Comparison of ENCODE assay signal across 1 cellular context in the genomic region with DNA sequence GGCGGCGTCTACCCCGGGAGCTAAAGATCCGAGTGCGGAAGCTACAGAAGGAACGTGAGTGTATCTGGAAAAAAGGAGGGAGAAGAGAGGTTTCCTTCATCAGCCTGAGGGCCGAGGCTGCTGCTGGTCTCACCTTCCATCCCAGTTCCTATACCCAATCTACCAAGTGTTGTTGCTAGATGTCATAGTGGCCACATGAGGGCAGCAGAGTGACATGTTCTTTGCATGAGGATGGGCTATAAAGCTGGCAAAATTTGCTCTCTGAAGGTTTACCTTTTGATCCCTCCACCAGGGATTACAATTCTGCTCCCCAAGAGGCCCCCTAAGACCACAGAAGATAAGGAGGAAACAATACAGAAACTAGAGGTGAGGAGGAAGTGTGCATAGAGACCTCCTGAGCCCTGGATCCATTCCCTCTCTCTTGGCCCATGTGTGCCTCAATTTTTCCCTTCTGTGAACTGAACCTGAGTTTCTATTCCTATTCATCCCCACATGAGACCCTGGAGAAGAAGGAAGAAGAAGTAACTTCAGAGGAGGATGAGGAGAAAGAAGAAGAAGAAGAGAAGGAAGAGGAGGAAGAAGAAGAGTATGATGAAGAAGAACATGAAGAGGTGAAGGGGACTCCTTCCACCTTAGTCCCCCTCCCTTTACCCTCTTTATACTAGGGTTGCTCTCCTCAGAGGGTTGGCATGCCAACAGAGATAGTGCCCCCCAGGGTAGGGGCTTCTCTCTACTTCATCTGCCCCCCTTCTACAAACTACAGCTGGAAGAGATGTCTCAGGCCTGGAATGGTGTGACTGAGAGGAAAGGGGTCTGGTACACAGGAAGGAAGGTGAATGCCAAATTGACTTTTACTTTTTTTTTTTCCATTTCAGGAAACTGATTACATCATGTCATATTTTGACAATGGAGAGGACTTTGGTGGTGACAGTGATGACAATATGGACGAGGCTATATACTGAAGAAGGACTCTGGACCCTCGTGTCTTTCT.
TF ChIP-seq lines count a peak whose summit lies in the region.

No MANE protein-coding gene starts in this region.

TF ChIP-seq in K562, 482 proteins besides CTCF, POLR2A, EP300 and RAD21 (continued from another document and continues in another):
- TF ChIP-seq, protein P1, sequence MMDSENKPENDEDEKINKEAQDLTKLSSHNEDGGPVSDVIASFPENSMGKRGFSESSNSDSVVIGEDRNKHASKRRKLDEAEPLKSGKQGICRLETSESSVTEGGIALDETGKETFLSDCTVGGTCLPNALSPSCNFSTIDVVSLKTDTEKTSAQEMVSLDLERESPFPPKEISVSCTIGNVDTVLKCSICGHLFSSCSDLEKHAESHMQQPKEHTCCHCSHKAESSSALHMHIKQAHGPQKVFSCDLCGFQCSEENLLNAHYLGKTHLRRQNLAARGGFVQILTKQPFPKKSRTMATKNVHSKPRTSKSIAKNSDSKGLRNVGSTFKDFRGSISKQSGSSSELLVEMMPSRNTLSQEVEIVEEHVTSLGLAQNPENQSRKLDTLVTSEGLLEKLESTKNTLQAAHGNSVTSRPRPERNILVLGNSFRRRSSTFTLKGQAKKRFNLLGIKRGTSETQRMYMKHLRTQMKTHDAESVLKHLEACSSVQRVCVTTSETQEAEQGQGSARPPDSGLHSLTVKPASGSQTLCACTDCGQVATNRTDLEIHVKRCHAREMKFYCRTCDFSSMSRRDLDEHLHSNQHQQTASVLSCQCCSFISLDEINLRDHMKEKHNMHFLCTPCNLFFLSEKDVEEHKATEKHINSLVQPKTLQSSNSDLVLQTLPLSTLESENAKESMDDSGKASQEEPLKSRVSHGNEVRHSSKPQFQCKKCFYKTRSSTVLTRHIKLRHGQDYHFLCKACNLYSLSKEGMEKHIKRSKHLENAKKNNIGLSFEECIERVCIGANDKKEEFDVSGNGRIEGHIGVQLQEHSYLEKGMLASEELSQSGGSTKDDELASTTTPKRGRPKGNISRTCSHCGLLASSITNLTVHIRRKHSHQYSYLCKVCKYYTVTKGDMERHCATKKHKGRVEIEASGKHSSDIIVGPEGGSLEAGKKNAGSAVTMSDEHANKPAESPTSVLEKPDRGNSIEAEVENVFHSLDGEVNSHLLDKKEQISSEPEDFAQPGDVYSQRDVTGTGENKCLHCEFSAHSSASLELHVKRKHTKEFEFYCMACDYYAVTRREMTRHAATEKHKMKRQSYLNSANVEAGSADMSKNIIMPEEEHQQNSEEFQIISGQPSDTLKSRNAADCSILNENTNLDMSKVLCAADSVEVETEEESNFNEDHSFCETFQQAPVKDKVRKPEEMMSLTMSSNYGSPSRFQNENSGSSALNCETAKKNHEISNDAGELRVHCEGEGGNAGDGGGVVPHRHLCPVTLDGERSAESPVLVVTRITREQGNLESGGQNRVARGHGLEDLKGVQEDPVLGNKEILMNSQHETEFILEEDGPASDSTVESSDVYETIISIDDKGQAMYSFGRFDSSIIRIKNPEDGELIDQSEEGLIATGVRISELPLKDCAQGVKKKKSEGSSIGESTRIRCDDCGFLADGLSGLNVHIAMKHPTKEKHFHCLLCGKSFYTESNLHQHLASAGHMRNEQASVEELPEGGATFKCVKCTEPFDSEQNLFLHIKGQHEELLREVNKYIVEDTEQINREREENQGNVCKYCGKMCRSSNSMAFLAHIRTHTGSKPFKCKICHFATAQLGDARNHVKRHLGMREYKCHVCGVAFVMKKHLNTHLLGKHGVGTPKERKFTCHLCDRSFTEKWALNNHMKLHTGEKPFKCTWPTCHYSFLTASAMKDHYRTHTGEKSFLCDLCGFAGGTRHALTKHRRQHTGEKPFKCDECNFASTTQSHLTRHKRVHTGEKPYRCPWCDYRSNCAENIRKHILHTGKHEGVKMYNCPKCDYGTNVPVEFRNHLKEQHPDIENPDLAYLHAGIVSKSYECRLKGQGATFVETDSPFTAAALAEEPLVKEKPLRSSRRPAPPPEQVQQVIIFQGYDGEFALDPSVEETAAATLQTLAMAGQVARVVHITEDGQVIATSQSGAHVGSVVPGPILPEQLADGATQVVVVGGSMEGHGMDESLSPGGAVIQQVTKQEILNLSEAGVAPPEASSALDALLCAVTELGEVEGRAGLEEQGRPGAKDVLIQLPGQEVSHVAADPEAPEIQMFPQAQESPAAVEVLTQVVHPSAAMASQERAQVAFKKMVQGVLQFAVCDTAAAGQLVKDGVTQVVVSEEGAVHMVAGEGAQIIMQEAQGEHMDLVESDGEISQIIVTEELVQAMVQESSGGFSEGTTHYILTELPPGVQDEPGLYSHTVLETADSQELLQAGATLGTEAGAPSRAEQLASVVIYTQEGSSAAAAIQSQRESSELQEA (IDR thresholded peaks at IDR 0.05; ENCODE audit: low read depth) = peak; percentile 21; the same call in 1 of the 2 replicates
- TF ChIP-seq DDX20 (tag; IDR thresholded peaks at IDR 0.05; ENCODE audit: low read depth) = 0 out of 2 replicates have a peak, but pooled peaks have one; percentile 14
- TF ChIP-seq ZBED1 (IDR thresholded peaks at IDR 0.05) = no peak
- TF ChIP-seq RBM39 (optimal IDR thresholded peaks at IDR 0.05; ENCODE audit: low read depth, low read length) = no peak
- TF ChIP-seq NEUROD1 (IDR thresholded peaks at IDR 0.05; ENCODE audit: borderline replicate concordance, low read depth, low read length, partially characterized antibody) = peak; percentile 9
- TF ChIP-seq NRF1 (conservative IDR thresholded peaks at IDR 0.05 in 1 of 2, IDR thresholded peaks at IDR 0.05 in 1 of 2) = no peak
- TF ChIP-seq DNMT1 (IDR thresholded peaks at IDR 0.05) = no peak
- TF ChIP-seq ARNT (IDR thresholded peaks at IDR 0.05) = no peak; a peak in 1 of 4 replicates
- no peak for TF ChIP-seq ZEB2 (IDR thresholded peaks at IDR 0.05)
- no peak for TF ChIP-seq ZNF778 (CRISPR knock-in tag; IDR thresholded peaks at IDR 0.05)
- peak; percentile 51; the same call in 1 of the 2 replicates for TF ChIP-seq CREM (IDR thresholded peaks at IDR 0.05; ENCODE audit: low read depth)
- TF ChIP-seq ZKSCAN1 (IDR thresholded peaks at IDR 0.05; ENCODE audit: low read depth, low read length) = 0 out of 2 replicates have a peak, but pooled peaks have one; percentile 13
- TF ChIP-seq LARP7 (IDR thresholded peaks at IDR 0.05) = 0 out of 2 replicates have a peak, but pooled peaks have one; percentile 32
- 0 out of 4 replicates have a peak, but pooled peaks of 1 of the 2 experiments have one; percentile 25 for TF ChIP-seq MAZ (CRISPR knock-in tag; conservative IDR thresholded peaks at IDR 0.05 in 1 of 2, IDR thresholded peaks at IDR 0.05 in 1 of 2)
- TF ChIP-seq XRCC5 (IDR thresholded peaks at IDR 0.05; ENCODE audit: low read depth, low read length) = 0 out of 2 replicates have a peak, but pooled peaks have one; percentile 49
- TF ChIP-seq HNRNPH1 (optimal IDR thresholded peaks at IDR 0.05; ENCODE audit: low read depth, low read length) = no peak
- TF ChIP-seq SNIP1 (IDR thresholded peaks at IDR 0.05; ENCODE audit: low read depth) = no peak
- TF ChIP-seq SIRT6 (IDR thresholded peaks at IDR 0.05; ENCODE audit: low read depth, low read length) = no peak
- TF ChIP-seq CREB5 (CRISPR knock-in tag; IDR thresholded peaks at IDR 0.05) = no peak
- 0 out of 2 replicates have a peak, but pooled peaks have one; percentile 2 for TF ChIP-seq NFE2 (IDR thresholded peaks at IDR 0.05; ENCODE audit: low read depth)
- no peak for TF ChIP-seq YY1 (IDR thresholded peaks at IDR 0.05; ENCODE audit: borderline replicate concordance in 1 of 3, control insufficient read depth in 1 of 3, extremely low read depth in 1 of 3, insufficient read depth in 3 of 3, insufficient read length in 1 of 3, insufficient replicate concordance in 2 of 3, low read depth in 1 of 3, low read length in 2 of 3)
- TF ChIP-seq VEZF1 (CRISPR knock-in tag; IDR thresholded peaks at IDR 0.05) = peak; percentile 52; the same call in 1 of the 2 replicates
- TF ChIP-seq CC2D1A (IDR thresholded peaks at IDR 0.05) = peak; percentile 78
- TF ChIP-seq FOXK2 (conservative IDR thresholded peaks at IDR 0.05 in 1 of 2, IDR thresholded peaks at IDR 0.05 in 1 of 2; ENCODE audit: low read depth in 2 of 2) = 0 out of 4 replicates have a peak, but pooled peaks have one; percentile 33 to 54
- peak; percentile 79 for TF ChIP-seq ARID2 (IDR thresholded peaks at IDR 0.05)
- TF ChIP-seq ZNF639 (CRISPR knock-in tag; conservative IDR thresholded peaks at IDR 0.05 in 1 of 2, IDR thresholded peaks at IDR 0.05 in 1 of 2) = peak in 1 of 2 experiments; percentile 34; a peak in 1 of 4 replicates
- TF ChIP-seq, protein P2, sequence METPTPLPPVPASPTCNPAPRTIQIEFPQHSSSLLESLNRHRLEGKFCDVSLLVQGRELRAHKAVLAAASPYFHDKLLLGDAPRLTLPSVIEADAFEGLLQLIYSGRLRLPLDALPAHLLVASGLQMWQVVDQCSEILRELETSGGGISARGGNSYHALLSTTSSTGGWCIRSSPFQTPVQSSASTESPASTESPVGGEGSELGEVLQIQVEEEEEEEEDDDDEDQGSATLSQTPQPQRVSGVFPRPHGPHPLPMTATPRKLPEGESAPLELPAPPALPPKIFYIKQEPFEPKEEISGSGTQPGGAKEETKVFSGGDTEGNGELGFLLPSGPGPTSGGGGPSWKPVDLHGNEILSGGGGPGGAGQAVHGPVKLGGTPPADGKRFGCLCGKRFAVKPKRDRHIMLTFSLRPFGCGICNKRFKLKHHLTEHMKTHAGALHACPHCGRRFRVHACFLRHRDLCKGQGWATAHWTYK (CRISPR knock-in tag; IDR thresholded peaks at IDR 0.05) = 0 out of 2 replicates have a peak, but pooled peaks have one; percentile 48
- TF ChIP-seq, protein P3, sequence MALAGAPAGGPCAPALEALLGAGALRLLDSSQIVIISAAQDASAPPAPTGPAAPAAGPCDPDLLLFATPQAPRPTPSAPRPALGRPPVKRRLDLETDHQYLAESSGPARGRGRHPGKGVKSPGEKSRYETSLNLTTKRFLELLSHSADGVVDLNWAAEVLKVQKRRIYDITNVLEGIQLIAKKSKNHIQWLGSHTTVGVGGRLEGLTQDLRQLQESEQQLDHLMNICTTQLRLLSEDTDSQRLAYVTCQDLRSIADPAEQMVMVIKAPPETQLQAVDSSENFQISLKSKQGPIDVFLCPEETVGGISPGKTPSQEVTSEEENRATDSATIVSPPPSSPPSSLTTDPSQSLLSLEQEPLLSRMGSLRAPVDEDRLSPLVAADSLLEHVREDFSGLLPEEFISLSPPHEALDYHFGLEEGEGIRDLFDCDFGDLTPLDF (CRISPR knock-in tag; IDR thresholded peaks at IDR 0.05) = no peak
- no peak for TF ChIP-seq MTA3 (IDR thresholded peaks at IDR 0.05; ENCODE audit: borderline replicate concordance)
- TF ChIP-seq DMBX1 (CRISPR knock-in tag; IDR thresholded peaks at IDR 0.05; ENCODE audit: borderline replicate concordance) = peak; percentile 54
- peak; percentile 70; the same call in 1 of the 2 replicates for TF ChIP-seq SOX6 (IDR thresholded peaks at IDR 0.05)
- TF ChIP-seq ZNF253 (CRISPR knock-in tag; conservative IDR thresholded peaks at IDR 0.05) = no peak
- TF ChIP-seq DEAF1 (CRISPR knock-in tag; IDR thresholded peaks at IDR 0.05) = peak; percentile 92
- peak; percentile 60; the same call in 1 of the 2 replicates for TF ChIP-seq SMARCA4 (IDR thresholded peaks at IDR 0.05)
- TF ChIP-seq SMARCA5 (IDR thresholded peaks at IDR 0.05) = 0 out of 2 replicates have a peak, but pooled peaks have one; percentile 55
- TF ChIP-seq CTBP1 (IDR thresholded peaks at IDR 0.05; ENCODE audit: borderline replicate concordance) = peak; percentile 70; the same call in 1 of the 2 replicates
- no peak for TF ChIP-seq HMGN3 (IDR thresholded peaks at IDR 0.05; ENCODE audit: borderline replicate concordance, extremely low read depth, insufficient read length, low read depth, low read length)
